Comparison of ENCODE assay signal across 25 cellular contexts in the genomic region with DNA sequence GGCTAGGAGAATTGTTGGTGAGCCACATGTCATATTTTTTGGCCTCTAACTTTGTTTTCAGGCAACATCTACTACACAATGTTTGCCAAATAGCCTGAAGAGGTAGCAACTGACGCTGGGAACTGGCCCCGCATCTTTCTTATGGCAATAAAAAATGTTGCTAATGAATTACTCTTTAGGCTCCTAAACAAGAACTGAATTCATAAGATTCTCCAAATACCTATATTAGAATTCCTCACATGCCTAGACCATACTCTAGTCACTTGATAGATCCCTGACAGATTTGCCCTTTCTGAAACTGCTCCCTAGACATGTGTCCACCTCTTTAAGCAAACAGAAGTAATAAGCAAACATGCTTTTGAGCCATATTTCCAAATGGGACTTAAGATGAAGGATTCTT.
DNase-seq lines count a peak whose midpoint lies in the region; ATAC-seq and TF ChIP-seq lines count a peak whose summit lies in the region.
"Had no signal": no experiment of that assay in that cellular context is flagged by ENCODE, and none has a peak within 500 bp of the region (broad histone marks: within the 10 kb centered on the region; RNA-seq: fewer than 3 reads in every experiment).

No MANE protein-coding gene starts in this region.

- H3K9me3 Mint-ChIP-seq in GM23338 (no peaks in the 10 kb centered on the region), HFFc6 (peaks cover 5% of the 10 kb centered on the region)

- H4K12ac ChIP-seq in trophoblast cell (ENCODE audit: low read depth, low read length): no peak overlapping the region

- no peaks in the 10 kb centered on the region for H3K9me2 ChIP-seq in GM23338 (ENCODE audit: insufficient read depth)

- in situ Hi-C loops in KBM-7 (cut with MboI; ENCODE audit: low pct_unique_long_range_greater_than_20kb, low sequenced_read_pairs): no loop called here

- H4K20me1 ChIP-seq in GM23338 (replicated peaks; ENCODE audit: insufficient read depth): no peaks in the 10 kb centered on the region

- H4K8ac ChIP-seq in trophoblast cell (ENCODE audit: low read depth, low read length): no peak overlapping the region

- no peak overlapping the region for H3K14ac ChIP-seq in trophoblast cell (ENCODE audit: low read length)

- peak; percentile 2 for DNase-seq in A172 (ENCODE audit: low spot score)
- DNase-seq in GM23338 (ENCODE audit: low spot score): peak; percentile 31
- DNase-seq in astrocyte of the hippocampus (ENCODE audit: low read depth, low spot score): peak; percentile 1
- peak; percentile 2 to 25 for DNase-seq in trophoblast cell
- no peak for DNase-seq in germinal center (ENCODE audit: low spot score)
- DNase-seq in HFFc6: no peak
- no peak for DNase-seq in substantia nigra (lab: John Stamatoyannopoulos, UW)
- no peak for DNase-seq in KBM-7
- DNase-seq: CD4-positive, CD25-positive, alpha-beta regulatory T cell; DMS 273 treated with DMSO at 0.1 percent for 48 hours; DMS79 treated with DMSO at 0.1 percent for 48 hours; GM23248; NCI-H1092 treated with DMSO at 0.1 percent for 48 hours; NCI-H146; NCI-H2029; NCI-H2227 treated with DMSO at 0.1 percent for 48 hours; NCI-H524; NCI-H774; Peyer's patch; SJCRH30 had no signal

- H3K27me3 Mint-ChIP-seq in GM23338 (ENCODE audit: insufficient read depth, low read depth, poor library complexity): no peaks in the 10 kb centered on the region
- H3K27me3 Mint-ChIP-seq in HFFc6 (ENCODE audit: insufficient read depth): no peaks in the 10 kb centered on the region
- H3K27me3 Mint-ChIP-seq: CD4-positive, CD25-positive, alpha-beta regulatory T cell had no signal

- H3K4me1 Mint-ChIP-seq in GM23338 (no peaks in the 10 kb centered on the region), HFFc6 (ENCODE audit: low read depth) (no peaks in the 10 kb centered on the region)
- H3K4me1 Mint-ChIP-seq: CD4-positive, CD25-positive, alpha-beta regulatory T cell had no signal

- no peaks in the 10 kb centered on the region for H3K36me3 ChIP-seq in GM23338 (ENCODE audit: insufficient read depth)
- H3K36me3 ChIP-seq in trophoblast cell (ENCODE audit: control insufficient read depth in 1 of 2, insufficient read depth in 2 of 2, low read length in 2 of 2): no peaks in the 10 kb centered on the region
- H3K36me3 ChIP-seq: HAP-1, Peyer's patch, SJCRH30 had no signal

- ATAC-seq in GM23338: no peak
- ATAC-seq: GM12878, HepG2, K562 had no signal

- H3K79me2 ChIP-seq in GM23338 (replicated peaks; ENCODE audit: insufficient read depth): no peaks in the 10 kb centered on the region
- H3K79me2 ChIP-seq in trophoblast cell (ENCODE audit: control insufficient read depth, insufficient read depth, low read length, poor library complexity): no peaks in the 10 kb centered on the region

- H3K27ac ChIP-seq in GM23338 (ENCODE audit: low read depth) (no peak overlapping the region), trophoblast cell (ENCODE audit: low read depth, low read length) (no peak overlapping the region), substantia nigra (ENCODE audit: low read depth, low read length, poor library complexity, severe bottlenecking) (no peak overlapping the region)
- H3K27ac ChIP-seq: GM23248, HL-60, Peyer's patch, SJCRH30 had no signal

- H2BK5ac ChIP-seq in trophoblast cell (ENCODE audit: low read depth, low read length, poor library complexity): no peak overlapping the region

- no peak overlapping the region for H3K4ac ChIP-seq in trophoblast cell (ENCODE audit: low read depth, low read length)

- H2BK120ac ChIP-seq in trophoblast cell (ENCODE audit: insufficient read depth, low read length, poor library complexity): no peak overlapping the region

- no peaks in the 10 kb centered on the region for H3K79me1 ChIP-seq in trophoblast cell (ENCODE audit: low read length)

- H3K4me3 ChIP-seq in GM23338 (no peak overlapping the region), trophoblast cell (ENCODE audit: low read depth, low read length) (no peak overlapping the region)
- H3K4me3 ChIP-seq: GM12878, GM23248, HAP-1, K562, Peyer's patch, SJCRH30 had no signal

- no peaks in the 10 kb centered on the region for H3K9me3 ChIP-seq in trophoblast cell (ENCODE audit: insufficient read depth, low read depth, low read length)
- H3K9me3 ChIP-seq: HAP-1, Peyer's patch, SJCRH30 had no signal

- H3K23ac ChIP-seq in trophoblast cell (ENCODE audit: low read length): no peak overlapping the region

- no peak overlapping the region for H2AK5ac ChIP-seq in trophoblast cell (ENCODE audit: low read length)

- TF ChIP-seq CTCF in GM23338 (conservative IDR thresholded peaks at IDR 0.05; ENCODE audit: low read depth in 2 of 2): no peak
- no peak for TF ChIP-seq CTCF in HFFc6 (IDR thresholded peaks at IDR 0.05)

- no peaks in the 10 kb centered on the region for H3F3A ChIP-seq in GM23338 (replicated peaks; ENCODE audit: low read depth)

- H3K27me3 ChIP-seq in GM23338 (ENCODE audit: insufficient read depth) (no peaks in the 10 kb centered on the region), trophoblast cell (ENCODE audit: insufficient read depth, low read length) (no peaks in the 10 kb centered on the region)
- H3K27me3 ChIP-seq: Peyer's patch, SJCRH30 had no signal

- H3K27ac Mint-ChIP-seq in GM23338 (no peak overlapping the region), HFFc6 (no peak overlapping the region)
- H3K27ac Mint-ChIP-seq: CD4-positive, CD25-positive, alpha-beta regulatory T cell had no signal

- no peak overlapping the region for H3K9ac ChIP-seq in trophoblast cell (ENCODE audit: low read length)
- H3K9ac ChIP-seq: GM23248 had no signal

- no peak overlapping the region for H3K4me3 Mint-ChIP-seq in GM23338
- no peak overlapping the region for H3K4me3 Mint-ChIP-seq in HFFc6
- H3K4me3 Mint-ChIP-seq: CD4-positive, CD25-positive, alpha-beta regulatory T cell had no signal

- H3K18ac ChIP-seq in trophoblast cell (ENCODE audit: low read length): no peak overlapping the region

- H3K36me3 Mint-ChIP-seq in GM23338 (ENCODE audit: low read depth) (no peaks in the 10 kb centered on the region), HFFc6 (ENCODE audit: low read depth) (no peaks in the 10 kb centered on the region)
- H3K36me3 Mint-ChIP-seq: CD4-positive, CD25-positive, alpha-beta regulatory T cell had no signal

- H3K4me2 ChIP-seq in GM23338 (no peak overlapping the region), trophoblast cell (ENCODE audit: low read length) (no peak overlapping the region)

- H2BK12ac ChIP-seq in trophoblast cell (ENCODE audit: low read length): no peak overlapping the region

- H4K91ac ChIP-seq in trophoblast cell (ENCODE audit: low read depth, low read length): no peak overlapping the region

- H3K4me1 ChIP-seq in GM23338 (ENCODE audit: insufficient read depth) (no peaks in the 10 kb centered on the region; the same call in 1 of the 2 replicates), trophoblast cell (ENCODE audit: control insufficient read depth in 1 of 2, insufficient read depth in 2 of 2, low read length in 2 of 2) (no peaks in the 10 kb centered on the region)
- H3K4me1 ChIP-seq: HAP-1, Peyer's patch, SJCRH30 had no signal

- WGBS in trophoblast cell (ENCODE audit: extremely low coverage, insufficient coverage, insufficient read length): no CpG with 5 or more reads among the region's 2 CpGs

- H2AFZ ChIP-seq in GM23338 (no peak overlapping the region), trophoblast cell (ENCODE audit: insufficient read depth, low read length, poor library complexity) (no peak overlapping the region)
- H2AFZ ChIP-seq: GM23248 had no signal

TF ChIP-seq in GM23338, 12 proteins besides CTCF, POLR2A, EP300 and RAD21 (continues in another document):
- TF ChIP-seq CREB1 (CRISPR knock-in tag; IDR thresholded peaks at IDR 0.05; ENCODE audit: low read depth): no peak
- no peak for TF ChIP-seq EZH2phosphoT487 (IDR thresholded peaks at IDR 0.05; ENCODE audit: unreplicated experiment)
- TF ChIP-seq POLR2AphosphoS5 (IDR thresholded peaks at IDR 0.05; ENCODE audit: low read depth): no peak
- TF ChIP-seq, protein P1, sequence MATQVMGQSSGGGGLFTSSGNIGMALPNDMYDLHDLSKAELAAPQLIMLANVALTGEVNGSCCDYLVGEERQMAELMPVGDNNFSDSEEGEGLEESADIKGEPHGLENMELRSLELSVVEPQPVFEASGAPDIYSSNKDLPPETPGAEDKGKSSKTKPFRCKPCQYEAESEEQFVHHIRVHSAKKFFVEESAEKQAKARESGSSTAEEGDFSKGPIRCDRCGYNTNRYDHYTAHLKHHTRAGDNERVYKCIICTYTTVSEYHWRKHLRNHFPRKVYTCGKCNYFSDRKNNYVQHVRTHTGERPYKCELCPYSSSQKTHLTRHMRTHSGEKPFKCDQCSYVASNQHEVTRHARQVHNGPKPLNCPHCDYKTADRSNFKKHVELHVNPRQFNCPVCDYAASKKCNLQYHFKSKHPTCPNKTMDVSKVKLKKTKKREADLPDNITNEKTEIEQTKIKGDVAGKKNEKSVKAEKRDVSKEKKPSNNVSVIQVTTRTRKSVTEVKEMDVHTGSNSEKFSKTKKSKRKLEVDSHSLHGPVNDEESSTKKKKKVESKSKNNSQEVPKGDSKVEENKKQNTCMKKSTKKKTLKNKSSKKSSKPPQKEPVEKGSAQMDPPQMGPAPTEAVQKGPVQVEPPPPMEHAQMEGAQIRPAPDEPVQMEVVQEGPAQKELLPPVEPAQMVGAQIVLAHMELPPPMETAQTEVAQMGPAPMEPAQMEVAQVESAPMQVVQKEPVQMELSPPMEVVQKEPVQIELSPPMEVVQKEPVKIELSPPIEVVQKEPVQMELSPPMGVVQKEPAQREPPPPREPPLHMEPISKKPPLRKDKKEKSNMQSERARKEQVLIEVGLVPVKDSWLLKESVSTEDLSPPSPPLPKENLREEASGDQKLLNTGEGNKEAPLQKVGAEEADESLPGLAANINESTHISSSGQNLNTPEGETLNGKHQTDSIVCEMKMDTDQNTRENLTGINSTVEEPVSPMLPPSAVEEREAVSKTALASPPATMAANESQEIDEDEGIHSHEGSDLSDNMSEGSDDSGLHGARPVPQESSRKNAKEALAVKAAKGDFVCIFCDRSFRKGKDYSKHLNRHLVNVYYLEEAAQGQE (IDR thresholded peaks at IDR 0.05; ENCODE audit: unreplicated experiment): no peak
- TF ChIP-seq, protein P2, sequence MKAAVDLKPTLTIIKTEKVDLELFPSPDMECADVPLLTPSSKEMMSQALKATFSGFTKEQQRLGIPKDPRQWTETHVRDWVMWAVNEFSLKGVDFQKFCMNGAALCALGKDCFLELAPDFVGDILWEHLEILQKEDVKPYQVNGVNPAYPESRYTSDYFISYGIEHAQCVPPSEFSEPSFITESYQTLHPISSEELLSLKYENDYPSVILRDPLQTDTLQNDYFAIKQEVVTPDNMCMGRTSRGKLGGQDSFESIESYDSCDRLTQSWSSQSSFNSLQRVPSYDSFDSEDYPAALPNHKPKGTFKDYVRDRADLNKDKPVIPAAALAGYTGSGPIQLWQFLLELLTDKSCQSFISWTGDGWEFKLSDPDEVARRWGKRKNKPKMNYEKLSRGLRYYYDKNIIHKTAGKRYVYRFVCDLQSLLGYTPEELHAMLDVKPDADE (IDR thresholded peaks at IDR 0.05): no peak
- TF ChIP-seq JUNB (IDR thresholded peaks at IDR 0.05; ENCODE audit: unreplicated experiment): no peak

Comparison
In these comparisons a context has a peak if more than half of its experiments do, and no peak if none do; other contexts are left out.
1. DNase-seq: peak in A172 (single experiment), GM23338 (single experiment), astrocyte of the hippocampus (single experiment) and trophoblast cell (2 of 2); none in germinal center (single experiment), HFFc6 (single experiment), substantia nigra (0 of 49) and KBM-7 (single experiment).